In the genomic region with DNA sequence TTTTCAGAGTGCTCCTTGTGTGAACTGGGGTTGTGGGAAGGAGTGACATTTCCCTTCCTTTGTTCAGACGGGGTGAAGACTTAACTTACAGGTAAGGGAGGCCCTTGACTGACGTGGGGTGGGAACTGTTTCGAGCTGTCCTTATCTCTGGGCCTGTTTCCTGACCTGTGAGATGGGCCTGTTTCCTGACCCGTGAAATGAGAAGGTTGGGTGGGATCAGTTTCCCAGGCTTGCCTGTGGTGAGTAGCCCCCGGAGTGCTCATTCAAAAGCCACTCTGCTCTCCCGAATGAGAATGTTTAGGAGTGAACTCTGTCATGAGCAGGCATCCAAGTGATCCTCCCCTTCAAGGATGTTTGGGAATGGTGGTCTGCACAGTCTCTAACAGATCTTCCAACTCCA, we compare ENCODE assay signal across 34 cellular contexts. TPM values are rescaled to one million over a fixed set of nuclear protein-coding genes. Genes with fewer than 3 reads are reported as not detected.
"Had no signal": no experiment of that assay in that cellular context is flagged by ENCODE, and none has a peak within 500 bp of the region (broad histone marks: within the 10 kb centered on the region; RNA-seq: fewer than 3 reads in every experiment).

No MANE protein-coding gene starts in this region.

- H3K4me3 ChIP-seq: cardiac muscle cell, PC-9 had no signal

- H3K27ac Mint-ChIP-seq: activated B cell treated with CpG ODN at 0.5 μM for 24 hours; activated CD4-positive, alpha-beta memory T cell treated with anti-CD3 and anti-CD28 coated beads, Interleukin-2, amount 10 ng/mL, durations not matched to agents 7 days and 5 days; activated CD8-positive, alpha-beta memory T cell treated with anti-CD3 and anti-CD28 coated beads, Interleukin-2, amount 10 ng/mL, durations not matched to agents 7 days and 5 days; activated naive CD8-positive, alpha-beta T cell treated with anti-CD3 and anti-CD28 coated beads for 36 hours; activated T-helper 17 cell treated with anti-CD3 and anti-CD28 coated beads, Interleukin-2, amount 50 U/mL, for 72 hours had no signal

- H3K36me3 Mint-ChIP-seq: activated CD8-positive, alpha-beta memory T cell treated with anti-CD3 and anti-CD28 coated beads, Interleukin-2, amount 10 ng/mL, durations not matched to agents 7 days and 5 days; activated naive CD8-positive, alpha-beta T cell treated with anti-CD3 and anti-CD28 coated beads for 36 hours had no signal

- FAIRE-seq: RCC 7860 had no signal

- H3K4me3 Mint-ChIP-seq: activated B cell treated with CpG ODN at 0.5 μM for 24 hours; activated CD4-positive, alpha-beta memory T cell treated with anti-CD3 and anti-CD28 coated beads, Interleukin-2, amount 10 ng/mL, durations not matched to agents 7 days and 5 days; activated CD8-positive, alpha-beta memory T cell treated with anti-CD3 and anti-CD28 coated beads, Interleukin-2, amount 10 ng/mL, durations not matched to agents 7 days and 5 days; activated naive CD8-positive, alpha-beta T cell treated with anti-CD3 and anti-CD28 coated beads for 36 hours; activated T-helper 17 cell treated with anti-CD3 and anti-CD28 coated beads, Interleukin-2, amount 50 U/mL, for 72 hours; central memory CD8-positive, alpha-beta T cell had no signal

- H3K27ac ChIP-seq: cardiac muscle cell, KMS-11, PC-9, RWPE1, VCaP had no signal

- H3K9me3 Mint-ChIP-seq: activated B cell treated with CpG ODN at 0.5 μM for 24 hours; activated CD4-positive, alpha-beta memory T cell treated with anti-CD3 and anti-CD28 coated beads, Interleukin-2, amount 10 ng/mL, durations not matched to agents 7 days and 5 days; activated naive CD8-positive, alpha-beta T cell treated with anti-CD3 and anti-CD28 coated beads for 36 hours; activated T-helper 17 cell treated with anti-CD3 and anti-CD28 coated beads, Interleukin-2, amount 50 U/mL, for 72 hours; central memory CD8-positive, alpha-beta T cell had no signal

- H3K4me1 Mint-ChIP-seq: activated naive CD8-positive, alpha-beta T cell treated with anti-CD3 and anti-CD28 coated beads for 36 hours; activated T-helper 17 cell treated with anti-CD3 and anti-CD28 coated beads, Interleukin-2, amount 50 U/mL, for 72 hours; central memory CD8-positive, alpha-beta T cell had no signal

- DNase-seq: activated B cell treated with CpG ODN at 0.5 μM for 24 hours; activated CD4-positive, alpha-beta memory T cell treated with anti-CD3 and anti-CD28 coated beads, Interleukin-2, amount 10 ng/mL, durations not matched to agents 7 days and 5 days; activated CD4-positive, alpha-beta T cell treated with anti-CD3 and anti-CD28 coated beads for 4 hours; activated CD4-positive, CD25-positive, alpha-beta regulatory T cell treated with anti-CD3 and anti-CD28 coated beads, Interleukin-2, amount 50 U/mL, for 72 hours; activated CD8-positive, alpha-beta memory T cell treated with anti-CD3 and anti-CD28 coated beads for 24 hours; activated CD8-positive, alpha-beta memory T cell treated with anti-CD3 and anti-CD28 coated beads, Interleukin-2, amount 10 ng/mL, durations not matched to agents 7 days and 5 days; activated CD8-positive, alpha-beta memory T cell treated with anti-CD3 and anti-CD28 coated beads, Interleukin-2, amount 50 U/mL, for 48 hours; activated effector memory CD4-positive, alpha-beta T cell treated with anti-CD3 and anti-CD28 coated beads, Interleukin-2, amount 50 U/mL, for 16 hours; activated naive CD4-positive, alpha-beta T cell; activated naive CD4-positive, alpha-beta T cell treated with anti-CD3 and anti-CD28 coated beads, Interleukin-2, amount 50 U/mL, for 16 hours; activated naive CD8-positive, alpha-beta T cell treated with anti-CD3 and anti-CD28 coated beads for 36 hours; activated T-cell treated with anti-CD3 and anti-CD28 coated beads, Interleukin-2, amount 50 U/mL, for 48 hours; amniotic stem cell; aorta; MM.1S; MV-4-11; NCI-H1694 treated with DMSO at 0.1 percent for 48 hours; NK-92 treated with Interleukin-12 subunit alpha and Interleukin-12 subunit beta, amount 100 ng/mL, for 24 hours; PC-9; SIG-M5; SW 1271; T-helper 1 cell; T-helper 2 cell; T-helper 9 cell had no signal

- H3K36me3 ChIP-seq: cardiac muscle cell had no signal

RNA-seq across cellular contexts. Expression of a gene that starts 4.1 kb away (rescaled TPM):
- total RNA-seq: activated CD8-positive, alpha-beta memory T cell treated with anti-CD3 and anti-CD28 coated beads, Interleukin-2, amount 10 ng/mL, durations not matched to agents 7 days and 5 days; activated naive CD8-positive, alpha-beta T cell treated with anti-CD3 and anti-CD28 coated beads for 36 hours; activated T-helper 17 cell treated with anti-CD3 and anti-CD28 coated beads, Interleukin-2, amount 50 U/mL, for 72 hours; aorta; OCI-LY7; Right ventricle myocardium inferior; SK-MEL-5 had no signal
